ENCODE assay signal across 20 cellular contexts in genomic region chr14:101579372-101580080, GRCh38. TPM values are rescaled to one million over a fixed set of nuclear protein-coding genes. Genes with fewer than 3 reads are reported as not detected.
DNase-seq lines count a peak whose midpoint lies in the region; ATAC-seq and TF ChIP-seq lines count a peak whose summit lies in the region.
"Had no signal": no experiment of that assay in that cellular context is flagged by ENCODE, and none has a peak within 500 bp of the region (broad histone marks: within the 10 kb centered on the region; RNA-seq: fewer than 3 reads in every experiment).

No MANE protein-coding gene starts in this region.

- no peak overlapping the region for H3K4me2 ChIP-seq in neural progenitor cell
- H3K4me2 ChIP-seq: BLaER1 had no signal

- H3K27me3 ChIP-seq in right cardiac atrium (ENCODE audit: control insufficient read depth, insufficient read depth) (no peaks in the 10 kb centered on the region), right atrium auricular region (no peaks in the 10 kb centered on the region), neural progenitor cell (peaks cover 10% of the 10 kb centered on the region)
- H3K27me3 ChIP-seq: BLaER1 had no signal

- peaks cover 2% of the 10 kb centered on the region for H3K36me3 Mint-ChIP-seq in chondrocyte (ENCODE audit: low read depth)
- no peaks in the 10 kb centered on the region for H3K36me3 Mint-ChIP-seq in neural progenitor cell
- H3K36me3 Mint-ChIP-seq: CD8-positive, alpha-beta T cell; IgD-negative memory B cell had no signal

- peaks cover 33% of the 10 kb centered on the region for H3K27me3 Mint-ChIP-seq in chondrocyte (ENCODE audit: low read depth)
- peaks cover 12% of the 10 kb centered on the region for H3K27me3 Mint-ChIP-seq in neural progenitor cell (ENCODE audit: insufficient read depth, low read depth)

- TF ChIP-seq CTCF in right atrium auricular region (IDR thresholded peaks at IDR 0.05) (no peak), chondrocyte (IDR thresholded peaks at IDR 0.05) (no peak), mucosa of descending colon (IDR thresholded peaks at IDR 0.05) (no peak), neural progenitor cell (IDR thresholded peaks at IDR 0.05) (no peak)

- intact Hi-C loops in right cardiac atrium (cut with DNase I), result no loop called here
- intact Hi-C loops in mucosa of descending colon (cut with DNase I, micrococcal nuclease), result no loop called here

- no peaks in the 10 kb centered on the region for H3F3A ChIP-seq in neural progenitor cell (ENCODE audit: low read depth)

- H3K9me3 ChIP-seq in right cardiac atrium (ENCODE audit: control insufficient read depth, low read length) (no peaks in the 10 kb centered on the region), right atrium auricular region (no peaks in the 10 kb centered on the region), mucosa of descending colon (no peaks in the 10 kb centered on the region), neural progenitor cell (ENCODE audit: low read depth) (no peaks in the 10 kb centered on the region)
- H3K9me3 ChIP-seq: BLaER1 had no signal

- H3K4me3 ChIP-seq in right cardiac atrium (ENCODE audit: low read length), result no peak overlapping the region
- no peak overlapping the region for H3K4me3 ChIP-seq in right atrium auricular region
- no peak overlapping the region for H3K4me3 ChIP-seq in mucosa of descending colon
- no peak overlapping the region for H3K4me3 ChIP-seq in neural progenitor cell
- H3K4me3 ChIP-seq: BLaER1 had no signal

- H4K20me1 ChIP-seq in neural progenitor cell (ENCODE audit: low read depth), result no peaks in the 10 kb centered on the region
- H4K20me1 ChIP-seq: BLaER1 had no signal

- H3K4me1 ChIP-seq in right cardiac atrium (ENCODE audit: control insufficient read depth, insufficient read depth, low read length) (no peaks in the 10 kb centered on the region), right atrium auricular region (no peaks in the 10 kb centered on the region), mucosa of descending colon (ENCODE audit: low read depth) (no peaks in the 10 kb centered on the region), neural progenitor cell (no peaks in the 10 kb centered on the region)

- H3K9me3 Mint-ChIP-seq in chondrocyte (ENCODE audit: low read depth), result peaks cover 9% of the 10 kb centered on the region
- H3K9me3 Mint-ChIP-seq in neural progenitor cell, result peaks cover 2% of the 10 kb centered on the region
- H3K9me3 Mint-ChIP-seq: CD8-positive, alpha-beta T cell; HFFc6 had no signal

- H3K27ac Mint-ChIP-seq in chondrocyte (ENCODE audit: unreplicated experiment), result no peak overlapping the region
- no peak overlapping the region for H3K27ac Mint-ChIP-seq in neural progenitor cell
- H3K27ac Mint-ChIP-seq: CD8-positive, alpha-beta T cell; HFFc6; IgD-negative memory B cell had no signal

- no peaks in the 10 kb centered on the region for H3K36me3 ChIP-seq in right atrium auricular region
- no peaks in the 10 kb centered on the region for H3K36me3 ChIP-seq in mucosa of descending colon (ENCODE audit: low read depth)
- H3K36me3 ChIP-seq in neural progenitor cell, result no peaks in the 10 kb centered on the region
- H3K36me3 ChIP-seq: BLaER1 had no signal

- no peak overlapping the region for H3K9ac ChIP-seq in neural progenitor cell
- H3K9ac ChIP-seq: BLaER1 had no signal

- H3K4me1 Mint-ChIP-seq in chondrocyte (ENCODE audit: low read depth), result no peaks in the 10 kb centered on the region
- no peaks in the 10 kb centered on the region for H3K4me1 Mint-ChIP-seq in neural progenitor cell
- H3K4me1 Mint-ChIP-seq: IgD-negative memory B cell had no signal

- ATAC-seq in right cardiac atrium, result no peak
- ATAC-seq in mucosa of descending colon, result no peak
- ATAC-seq in HG03097 (IDR thresholded peaks at IDR 0.05; ENCODE audit: low FRiP score, unreplicated experiment), result no peak
- no peak for ATAC-seq in GM21423 (IDR thresholded peaks at IDR 0.05; ENCODE audit: unreplicated experiment)
- ATAC-seq: CD8-positive, alpha-beta T cell had no signal

- no peak overlapping the region for H2AFZ ChIP-seq in neural progenitor cell (replicated peaks)

- WGBS in right cardiac atrium, result 81% methylated on average over 11 of the region's 11 CpGs

- H3K27ac ChIP-seq in right cardiac atrium (ENCODE audit: low read length) (no peak overlapping the region), right atrium auricular region (no peak overlapping the region), neural progenitor cell (no peak overlapping the region)
- H3K27ac ChIP-seq: BLaER1 had no signal

- no peaks in the 10 kb centered on the region for H3K79me2 ChIP-seq in neural progenitor cell (ENCODE audit: low read depth)

- DNase-seq in right cardiac atrium (peak in 2 of 3 donors; percentile 8 to 19), right atrium auricular region (ENCODE audit: low spot score) (no peak), chondrocyte (ENCODE audit: low spot score) (peak; percentile 63), mucosa of descending colon (peak in 2 of 3 donors; percentile 13 to 15), neural progenitor cell (ENCODE audit: low spot score) (no peak)
- DNase-seq: 8988T; Calu3; CD8-positive, alpha-beta T cell; DMS79 treated with DMSO at 0.1 percent for 48 hours; GF-D8; HCEC 1CT; HFFc6 had no signal

- H3K4me3 Mint-ChIP-seq in chondrocyte (ENCODE audit: unreplicated experiment) (no peak overlapping the region), neural progenitor cell (no peak overlapping the region)
- H3K4me3 Mint-ChIP-seq: CD8-positive, alpha-beta T cell; HFFc6; IgD-negative memory B cell had no signal

RNA-seq across cellular contexts. Expression of gene DIO3, which starts 18.2 kb away (rescaled TPM):
- under 1 TPM in 1 of 4 donors, not detected in 3; 0.17 TPM for total RNA-seq in right cardiac atrium
- 0.34 TPM for polyA plus RNA-seq in right cardiac atrium
- under 1 TPM in 1 of 2 donors, not detected in 1; 0.55 TPM for total RNA-seq in right atrium auricular region
- total RNA-seq in chondrocyte, result not detected in 3 replicates
- total RNA-seq in mucosa of descending colon, result 1 to 10 TPM; 1.8 to 2.5 (median 1.9) TPM
- 0.90 and 3.3 TPM in 2 replicates for total RNA-seq in neural progenitor cell (ENCODE audit: low replicate concordance)
- total RNA-seq: A673; CD8-positive, alpha-beta T cell; H4; HepG2; HFFc6 had no signal
- polyA plus RNA-seq: AG04450, HepG2, IgD-negative memory B cell had no signal

Comparison
In these comparisons a context has a peak if more than half of its experiments do, and no peak if none do; other contexts are left out.
1. DNase-seq: peak in right cardiac atrium (2 of 3), chondrocyte (single experiment) and mucosa of descending colon (2 of 3); none in right atrium auricular region (single experiment) and neural progenitor cell (single experiment).